9 cellular contexts compared by ENCODE assay signal in the genomic region with DNA sequence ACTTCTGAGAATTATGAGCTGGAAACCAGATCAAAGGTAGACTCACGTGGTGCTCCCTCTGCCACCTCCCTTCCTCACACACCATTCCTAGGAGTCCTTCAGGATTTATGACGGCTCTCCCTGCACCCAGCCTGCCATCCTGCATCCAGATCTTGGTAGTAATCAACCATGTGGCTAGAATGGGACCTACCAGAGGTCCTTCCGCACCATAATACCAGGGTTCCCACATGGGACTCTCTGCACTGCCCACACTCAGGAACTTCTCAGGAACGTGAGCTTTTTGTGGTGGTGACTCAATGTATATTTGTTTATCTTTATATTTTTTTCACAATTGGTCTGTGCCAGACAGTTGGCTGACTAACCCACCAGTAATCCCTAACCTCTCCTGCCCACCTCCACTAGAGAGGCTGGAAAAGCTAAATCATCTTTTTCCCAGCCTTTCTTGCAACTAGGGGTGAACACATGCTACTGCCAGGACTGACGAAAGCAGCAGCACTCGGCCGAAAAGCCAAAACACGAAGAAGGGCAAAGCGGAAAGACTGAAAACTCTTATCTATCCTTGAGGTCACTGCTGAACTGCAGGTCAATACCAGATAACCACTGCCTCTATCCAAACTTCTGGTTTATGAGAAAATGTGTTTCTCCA.
DNase-seq lines count a peak whose midpoint lies in the region; ATAC-seq and TF ChIP-seq lines count a peak whose summit lies in the region.
"Had no signal": no experiment of that assay in that cellular context is flagged by ENCODE, and none has a peak within 500 bp of the region (broad histone marks: within the 10 kb centered on the region; RNA-seq: fewer than 3 reads in every experiment).

No MANE protein-coding gene starts in this region.

- H3K27ac Mint-ChIP-seq in WTC11: no peak overlapping the region

- H3K4me1 Mint-ChIP-seq in WTC11: peaks cover 15% of the 10 kb centered on the region

- no peak overlapping the region for H3K4me3 Mint-ChIP-seq in WTC11

- no peak for ATAC-seq in HG02970 (IDR thresholded peaks at IDR 0.05; ENCODE audit: low FRiP score, unreplicated experiment)
- ATAC-seq in WTC11: no peak

- POLR2A ChIA-PET in WTC11 (lab: Charles Lee): no interaction called here

- peak; percentile 75 for DNase-seq in GF-D8 (lab: John Stamatoyannopoulos, UW)
- DNase-seq in MV-4-11 (lab: John Stamatoyannopoulos, UW): peak; percentile 53
- DNase-seq in astrocyte of the spinal cord (ENCODE audit: low read depth, low spot score): peak; percentile 98
- peak; percentile 96 for DNase-seq in non-pigmented ciliary epithelial cell (ENCODE audit: low read depth)
- DNase-seq in GM10266 (ENCODE audit: extremely low spot score): no peak
- no peak for DNase-seq in RPMI8226
- no peak for DNase-seq in WTC11 (ENCODE audit: low spot score)

- 0 out of 2 replicates have a peak, but pooled peaks cover 3% of the 10 kb centered on the region for H3K36me3 Mint-ChIP-seq in WTC11

- H3K9me3 Mint-ChIP-seq in WTC11: no peaks in the 10 kb centered on the region

- H3K27me3 Mint-ChIP-seq in WTC11 (ENCODE audit: low read depth): no peaks in the 10 kb centered on the region

- CTCF ChIA-PET in WTC11 (lab: Charles Lee): interaction anchor here (2.4 kb wide), 1 partner anchor 209 kb away, joined by 7 read pairs; no protein-coding TSS in a partner anchor

- no peak overlapping the region for H3K4me3 ChIP-seq in astrocyte of the spinal cord (ENCODE audit: low read depth, low read length)
- H3K4me3 ChIP-seq: SK-N-MC had no signal

- TF ChIP-seq CTCF in astrocyte of the spinal cord (IDR thresholded peaks at IDR 0.05; ENCODE audit: low read depth, low read length) (peak; percentile 8), GM10266 (IDR thresholded peaks at IDR 0.05; ENCODE audit: control insufficient read depth, insufficient read depth, low read depth, missing control alignments) (no peak), WTC11 (IDR thresholded peaks at IDR 0.05) (no peak)

- in situ Hi-C loops in astrocyte of the spinal cord (cut with HindIII; ENCODE audit: low sequenced_read_pairs): no loop called here

TF ChIP-seq in WTC11, 78 proteins besides CTCF, POLR2A, EP300 and RAD21:
- TF ChIP-seq ZNF138 (CRISPR knock-in tag; conservative IDR thresholded peaks at IDR 0.05): no peak
- TF ChIP-seq, protein P1, sequence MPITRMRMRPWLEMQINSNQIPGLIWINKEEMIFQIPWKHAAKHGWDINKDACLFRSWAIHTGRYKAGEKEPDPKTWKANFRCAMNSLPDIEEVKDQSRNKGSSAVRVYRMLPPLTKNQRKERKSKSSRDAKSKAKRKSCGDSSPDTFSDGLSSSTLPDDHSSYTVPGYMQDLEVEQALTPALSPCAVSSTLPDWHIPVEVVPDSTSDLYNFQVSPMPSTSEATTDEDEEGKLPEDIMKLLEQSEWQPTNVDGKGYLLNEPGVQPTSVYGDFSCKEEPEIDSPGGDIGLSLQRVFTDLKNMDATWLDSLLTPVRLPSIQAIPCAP (CRISPR knock-in tag; IDR thresholded peaks at IDR 0.05): no peak
- no peak for TF ChIP-seq OVOL2 (CRISPR knock-in tag; IDR thresholded peaks at IDR 0.05; ENCODE audit: borderline replicate concordance)
- no peak for TF ChIP-seq ZNF396 (CRISPR knock-in tag; IDR thresholded peaks at IDR 0.05; ENCODE audit: borderline replicate concordance)
- TF ChIP-seq ZNF219 (CRISPR knock-in tag; IDR thresholded peaks at IDR 0.05; ENCODE audit: borderline replicate concordance): no peak
- no peak for TF ChIP-seq CREM (CRISPR knock-in tag; IDR thresholded peaks at IDR 0.05)
- TF ChIP-seq NFATC4 (CRISPR knock-in tag; IDR thresholded peaks at IDR 0.05): no peak
- TF ChIP-seq ETV6 (CRISPR knock-in tag; IDR thresholded peaks at IDR 0.05): no peak
- TF ChIP-seq, protein P2, sequence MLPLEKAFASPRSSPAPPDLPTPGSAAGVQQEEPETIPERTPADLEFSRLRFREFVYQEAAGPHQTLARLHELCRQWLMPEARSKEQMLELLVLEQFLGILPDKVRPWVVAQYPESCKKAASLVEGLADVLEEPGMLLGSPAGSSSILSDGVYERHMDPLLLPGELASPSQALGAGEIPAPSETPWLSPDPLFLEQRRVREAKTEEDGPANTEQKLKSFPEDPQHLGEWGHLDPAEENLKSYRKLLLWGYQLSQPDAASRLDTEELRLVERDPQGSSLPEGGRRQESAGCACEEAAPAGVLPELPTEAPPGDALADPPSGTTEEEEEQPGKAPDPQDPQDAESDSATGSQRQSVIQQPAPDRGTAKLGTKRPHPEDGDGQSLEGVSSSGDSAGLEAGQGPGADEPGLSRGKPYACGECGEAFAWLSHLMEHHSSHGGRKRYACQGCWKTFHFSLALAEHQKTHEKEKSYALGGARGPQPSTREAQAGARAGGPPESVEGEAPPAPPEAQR (CRISPR knock-in tag; IDR thresholded peaks at IDR 0.05): no peak
- TF ChIP-seq, protein P3, sequence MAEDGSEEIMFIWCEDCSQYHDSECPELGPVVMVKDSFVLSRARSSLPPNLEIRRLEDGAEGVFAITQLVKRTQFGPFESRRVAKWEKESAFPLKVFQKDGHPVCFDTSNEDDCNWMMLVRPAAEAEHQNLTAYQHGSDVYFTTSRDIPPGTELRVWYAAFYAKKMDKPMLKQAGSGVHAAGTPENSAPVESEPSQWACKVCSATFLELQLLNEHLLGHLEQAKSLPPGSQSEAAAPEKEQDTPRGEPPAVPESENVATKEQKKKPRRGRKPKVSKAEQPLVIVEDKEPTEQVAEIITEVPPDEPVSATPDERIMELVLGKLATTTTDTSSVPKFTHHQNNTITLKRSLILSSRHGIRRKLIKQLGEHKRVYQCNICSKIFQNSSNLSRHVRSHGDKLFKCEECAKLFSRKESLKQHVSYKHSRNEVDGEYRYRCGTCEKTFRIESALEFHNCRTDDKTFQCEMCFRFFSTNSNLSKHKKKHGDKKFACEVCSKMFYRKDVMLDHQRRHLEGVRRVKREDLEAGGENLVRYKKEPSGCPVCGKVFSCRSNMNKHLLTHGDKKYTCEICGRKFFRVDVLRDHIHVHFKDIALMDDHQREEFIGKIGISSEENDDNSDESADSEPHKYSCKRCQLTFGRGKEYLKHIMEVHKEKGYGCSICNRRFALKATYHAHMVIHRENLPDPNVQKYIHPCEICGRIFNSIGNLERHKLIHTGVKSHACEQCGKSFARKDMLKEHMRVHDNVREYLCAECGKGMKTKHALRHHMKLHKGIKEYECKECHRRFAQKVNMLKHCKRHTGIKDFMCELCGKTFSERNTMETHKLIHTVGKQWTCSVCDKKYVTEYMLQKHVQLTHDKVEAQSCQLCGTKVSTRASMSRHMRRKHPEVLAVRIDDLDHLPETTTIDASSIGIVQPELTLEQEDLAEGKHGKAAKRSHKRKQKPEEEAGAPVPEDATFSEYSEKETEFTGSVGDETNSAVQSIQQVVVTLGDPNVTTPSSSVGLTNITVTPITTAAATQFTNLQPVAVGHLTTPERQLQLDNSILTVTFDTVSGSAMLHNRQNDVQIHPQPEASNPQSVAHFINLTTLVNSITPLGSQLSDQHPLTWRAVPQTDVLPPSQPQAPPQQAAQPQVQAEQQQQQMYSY (CRISPR knock-in tag; IDR thresholded peaks at IDR 0.05): no peak
TF ChIP-seq in WTC11: peak in this region for 0.

Comparison
In these comparisons a context has a peak if more than half of its experiments do, and no peak if none do; other contexts are left out.
1. DNase-seq: peak in GF-D8 (single experiment), MV-4-11 (single experiment), astrocyte of the spinal cord (single experiment) and non-pigmented ciliary epithelial cell (single experiment); none in GM10266 (single experiment), RPMI8226 (single experiment) and WTC11 (single experiment).